In the genomic region with DNA sequence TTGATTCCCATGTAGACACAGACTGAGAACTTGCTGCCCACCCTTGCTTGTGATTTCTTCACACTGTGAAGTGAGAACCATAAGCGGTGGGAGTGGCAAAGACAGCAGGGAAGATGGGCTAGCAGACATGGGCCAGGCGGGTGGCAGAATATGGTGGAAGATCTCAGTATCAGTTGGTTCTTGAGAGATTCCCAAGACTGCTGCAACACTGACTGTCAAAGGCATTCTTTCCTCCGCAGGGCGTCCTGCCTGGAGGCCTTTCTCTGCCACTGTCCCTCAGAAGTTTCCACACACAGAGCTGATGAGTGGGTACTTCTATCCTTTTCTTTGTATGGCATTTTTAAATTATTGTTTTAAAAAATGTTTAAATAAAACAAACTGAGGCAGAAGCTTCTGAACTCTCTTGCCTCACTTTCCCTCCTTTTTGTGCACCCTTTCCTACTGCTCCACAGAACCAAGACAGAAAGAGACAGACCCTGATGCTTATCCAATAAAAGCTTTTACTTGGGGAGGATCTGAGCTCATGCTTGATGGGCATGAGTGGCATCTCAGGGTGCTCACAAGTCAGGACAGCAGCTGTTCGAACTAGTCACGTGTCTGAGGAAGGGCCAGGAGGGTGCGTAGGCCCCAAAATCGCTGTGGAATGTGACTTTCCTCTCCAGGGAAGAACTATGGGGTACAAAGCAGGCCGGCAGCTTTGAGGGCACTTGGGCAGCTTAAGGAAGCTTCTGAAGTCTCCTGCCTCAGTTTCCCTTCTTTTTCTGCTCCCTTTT, we compare ENCODE assay signal across 32 cellular contexts.
"Had no signal": no experiment of that assay in that cellular context is flagged by ENCODE, and none has a peak within 500 bp of the region (broad histone marks: within the 10 kb centered on the region; RNA-seq: fewer than 3 reads in every experiment).

No MANE protein-coding gene starts in this region.

- H3K27me3 ChIP-seq: brain microvascular endothelial cell, dorsolateral prefrontal cortex, gastrocnemius medialis had no signal

- H3K36me3 Mint-ChIP-seq: activated CD4-positive, alpha-beta memory T cell treated with anti-CD3 and anti-CD28 coated beads for 36 hours; activated CD8-positive, alpha-beta memory T cell treated with anti-CD3 and anti-CD28 coated beads, Interleukin-2, amount 10 ng/mL, durations not matched to agents 7 days and 5 days; activated naive CD4-positive, alpha-beta T cell treated with anti-CD3 and anti-CD28 coated beads, Interleukin-2, amount 10 ng/mL, durations not matched to agents 7 days and 5 days; activated naive CD8-positive, alpha-beta T cell had no signal

- ATAC-seq: activated CD4-positive, alpha-beta T cell treated with anti-CD3 and anti-CD28 coated beads for 36 hours; activated CD8-positive, alpha-beta memory T cell treated with anti-CD3 and anti-CD28 coated beads, Interleukin-2, amount 10 ng/mL, durations not matched to agents 7 days and 5 days; activated CD8-positive, alpha-beta T cell treated with anti-CD3 and anti-CD28 coated beads, Interleukin-2, amount 10 ng/mL, durations not matched to agents 7 days and 5 days; esophagus mucosa; foreskin keratinocyte; gastrocnemius medialis; T-helper 17 cell had no signal

- H3K4me3 Mint-ChIP-seq: activated B cell treated with CpG ODN at 0.5 μM for 24 hours; activated CD4-positive, alpha-beta memory T cell treated with anti-CD3 and anti-CD28 coated beads for 36 hours; activated CD4-positive, alpha-beta T cell treated with anti-CD3 and anti-CD28 coated beads for 36 hours; activated CD4-positive, alpha-beta T cell treated with anti-CD3 and anti-CD28 coated beads, Interleukin-2, amount 10 ng/mL, durations not matched to agents 24 days and 14 days; activated CD8-positive, alpha-beta memory T cell treated with anti-CD3 and anti-CD28 coated beads, Interleukin-2, amount 10 ng/mL, durations not matched to agents 7 days and 5 days; activated CD8-positive, alpha-beta T cell treated with anti-CD3 and anti-CD28 coated beads, Interleukin-2, amount 10 ng/mL, durations not matched to agents 7 days and 5 days; activated naive CD4-positive, alpha-beta T cell treated with anti-CD3 and anti-CD28 coated beads, Interleukin-2, amount 10 ng/mL, durations not matched to agents 7 days and 5 days; activated naive CD8-positive, alpha-beta T cell; activated T-helper 1 cell treated with anti-CD3 and anti-CD28 coated beads, Interleukin-12 subunit alpha, Interleukin-12 subunit beta, Interleukin-2, Interleukin-4 antibody, amounts not matched to agents 30 ng/mL and 10 ng/mL and 1 ng/mL, durations not matched to agents 14 hours and 24 hours and 36 hours; central memory CD8-positive, alpha-beta T cell; dendritic cell treated with granulocyte-macrophage colony-stimulating factor and Interleukin-4, amounts not matched to agents 40 ng/mL and 50 ng/mL, for 4 days; endodermal cell; T-helper 17 cell; T-helper 2 cell treated with Interferon-gamma antibody and Interleukin-4, amounts not matched to agents 5 μg/mL and 100 μg/mL, for 36 hours had no signal

- H3K9me3 ChIP-seq: gastrocnemius medialis had no signal

- H3K4me3 ChIP-seq: coronary artery, dorsolateral prefrontal cortex, gastrocnemius medialis had no signal

- H3K4me1 ChIP-seq: foreskin keratinocyte, gastrocnemius medialis had no signal

- H3K27ac ChIP-seq: brain microvascular endothelial cell, coronary artery, dorsolateral prefrontal cortex, foreskin keratinocyte, gastrocnemius medialis, WERI-Rb-1 had no signal

- DNase-seq: activated B cell treated with CpG ODN at 0.5 μM for 24 hours; activated CD4-positive, alpha-beta memory T cell treated with anti-CD3 and anti-CD28 coated beads for 36 hours; activated CD4-positive, alpha-beta T cell treated with anti-CD3 and anti-CD28 coated beads for 36 hours; activated CD4-positive, alpha-beta T cell treated with anti-CD3 and anti-CD28 coated beads, Interleukin-2, amount 10 ng/mL, durations not matched to agents 24 days and 14 days; activated CD4-positive, CD25-positive, alpha-beta regulatory T cell treated with anti-CD3 and anti-CD28 coated beads, Interleukin-2, amount 50 U/mL, for 72 hours; activated CD8-positive, alpha-beta memory T cell treated with anti-CD3 and anti-CD28 coated beads, Interleukin-2, amount 10 ng/mL, durations not matched to agents 7 days and 5 days; activated CD8-positive, alpha-beta memory T cell treated with anti-CD3 and anti-CD28 coated beads, Interleukin-2, amount 50 U/mL, for 4 hours; activated CD8-positive, alpha-beta T cell treated with anti-CD3 and anti-CD28 coated beads, Interleukin-2, amount 10 ng/mL, durations not matched to agents 7 days and 5 days; activated effector memory CD4-positive, alpha-beta T cell treated with anti-CD3 and anti-CD28 coated beads, Interleukin-2, amount 50 U/mL, for 16 hours; activated naive CD4-positive, alpha-beta T cell treated with anti-CD3 and anti-CD28 coated beads, Interleukin-2, amount 10 ng/mL, durations not matched to agents 7 days and 5 days; activated T-cell treated with anti-CD3 and anti-CD28 coated beads, Interleukin-2, amount 50 U/mL, for 1 hour; activated T-cell treated with anti-CD3 and anti-CD28 coated beads, Interleukin-2, amount 50 U/mL, for 48 hours; amniotic stem cell; anterior cingulate cortex; brain microvascular endothelial cell; dorsolateral prefrontal cortex; effector memory CD4-positive, alpha-beta T cell; endodermal cell; foreskin keratinocyte; gastrocnemius medialis; T-helper 1 cell; T-helper 17 cell; T1000; WERI-Rb-1 had no signal

- H3K27ac Mint-ChIP-seq: activated B cell treated with CpG ODN at 0.5 μM for 24 hours; activated CD4-positive, alpha-beta memory T cell treated with anti-CD3 and anti-CD28 coated beads for 36 hours; activated CD4-positive, alpha-beta T cell treated with anti-CD3 and anti-CD28 coated beads for 36 hours; activated CD4-positive, alpha-beta T cell treated with anti-CD3 and anti-CD28 coated beads, Interleukin-2, amount 10 ng/mL, durations not matched to agents 24 days and 14 days; activated CD8-positive, alpha-beta memory T cell treated with anti-CD3 and anti-CD28 coated beads, Interleukin-2, amount 10 ng/mL, durations not matched to agents 7 days and 5 days; activated CD8-positive, alpha-beta T cell treated with anti-CD3 and anti-CD28 coated beads, Interleukin-2, amount 10 ng/mL, durations not matched to agents 7 days and 5 days; activated naive CD4-positive, alpha-beta T cell treated with anti-CD3 and anti-CD28 coated beads, Interleukin-2, amount 10 ng/mL, durations not matched to agents 7 days and 5 days; activated naive CD8-positive, alpha-beta T cell; activated T-helper 1 cell treated with anti-CD3 and anti-CD28 coated beads, Interleukin-12 subunit alpha, Interleukin-12 subunit beta, Interleukin-2, Interleukin-4 antibody, amounts not matched to agents 30 ng/mL and 10 ng/mL and 1 ng/mL, durations not matched to agents 14 hours and 24 hours and 36 hours; activated T-helper 2 cell treated with anti-CD3 and anti-CD28 coated beads, Interferon-gamma antibody, Interleukin-2, Interleukin-4, amounts not matched to agents 10 μg/mL and 5 μg/mL and 100 μg/mL, durations not matched to agents 14 hours and 24 hours and 36 hours; dendritic cell treated with granulocyte-macrophage colony-stimulating factor and Interleukin-4, amounts not matched to agents 40 ng/mL and 50 ng/mL, for 4 days; endodermal cell; T-helper 17 cell; T-helper 2 cell treated with Interferon-gamma antibody and Interleukin-4, amounts not matched to agents 5 μg/mL and 100 μg/mL, for 36 hours had no signal

- H3K9me3 Mint-ChIP-seq: activated B cell treated with CpG ODN at 0.5 μM for 24 hours; activated CD4-positive, alpha-beta memory T cell treated with anti-CD3 and anti-CD28 coated beads for 36 hours; activated CD4-positive, alpha-beta T cell treated with anti-CD3 and anti-CD28 coated beads, Interleukin-2, amount 10 ng/mL, durations not matched to agents 24 days and 14 days; activated naive CD4-positive, alpha-beta T cell treated with anti-CD3 and anti-CD28 coated beads, Interleukin-2, amount 10 ng/mL, durations not matched to agents 7 days and 5 days; activated T-helper 1 cell treated with anti-CD3 and anti-CD28 coated beads, Interleukin-12 subunit alpha, Interleukin-12 subunit beta, Interleukin-2, Interleukin-4 antibody, amounts not matched to agents 30 ng/mL and 10 ng/mL and 1 ng/mL, durations not matched to agents 14 hours and 24 hours and 36 hours; activated T-helper 2 cell treated with anti-CD3 and anti-CD28 coated beads, Interferon-gamma antibody, Interleukin-2, Interleukin-4, amounts not matched to agents 10 μg/mL and 5 μg/mL and 100 μg/mL, durations not matched to agents 14 hours and 24 hours and 36 hours; central memory CD8-positive, alpha-beta T cell; dendritic cell treated with granulocyte-macrophage colony-stimulating factor and Interleukin-4, amounts not matched to agents 40 ng/mL and 50 ng/mL, for 4 days; endodermal cell; T-helper 2 cell treated with Interferon-gamma antibody and Interleukin-4, amounts not matched to agents 5 μg/mL and 100 μg/mL, for 36 hours had no signal

- H3K27me3 Mint-ChIP-seq: activated B cell treated with CpG ODN at 0.5 μM for 24 hours; activated CD4-positive, alpha-beta memory T cell treated with anti-CD3 and anti-CD28 coated beads for 36 hours; activated CD4-positive, alpha-beta T cell treated with anti-CD3 and anti-CD28 coated beads for 36 hours; activated CD8-positive, alpha-beta memory T cell treated with anti-CD3 and anti-CD28 coated beads, Interleukin-2, amount 10 ng/mL, durations not matched to agents 7 days and 5 days; activated naive CD4-positive, alpha-beta T cell treated with anti-CD3 and anti-CD28 coated beads, Interleukin-2, amount 10 ng/mL, durations not matched to agents 7 days and 5 days; activated naive CD8-positive, alpha-beta T cell; central memory CD8-positive, alpha-beta T cell had no signal

- H3K36me3 ChIP-seq: brain microvascular endothelial cell, gastrocnemius medialis, WERI-Rb-1 had no signal

- H3K4me1 Mint-ChIP-seq: activated CD4-positive, alpha-beta T cell treated with anti-CD3 and anti-CD28 coated beads, Interleukin-2, amount 10 ng/mL, durations not matched to agents 24 days and 14 days; activated CD8-positive, alpha-beta memory T cell treated with anti-CD3 and anti-CD28 coated beads, Interleukin-2, amount 10 ng/mL, durations not matched to agents 7 days and 5 days; activated naive CD4-positive, alpha-beta T cell treated with anti-CD3 and anti-CD28 coated beads, Interleukin-2, amount 10 ng/mL, durations not matched to agents 7 days and 5 days; central memory CD8-positive, alpha-beta T cell; endodermal cell had no signal
